ENCODE assay signal across 16 cellular contexts in genomic region chr1:207919523-207920210, GRCh38. TPM values are rescaled to one million over a fixed set of nuclear protein-coding genes. Genes with fewer than 3 reads are reported as not detected.
A peak's percentile ranks its signal among the peaks of the same experiment; 100 is the strongest.
DNase-seq lines count a peak whose midpoint lies in the region; ATAC-seq and TF ChIP-seq lines count a peak whose summit lies in the region.
"Had no signal": no experiment of that assay in that cellular context is flagged by ENCODE, and none has a peak within 500 bp of the region (broad histone marks: within the 10 kb centered on the region; RNA-seq: fewer than 3 reads in every experiment).

No MANE protein-coding gene starts in this region.

- DNase-seq in Right ventricle myocardium inferior (ENCODE audit: missing footprints) (no peak), cardiac septum (ENCODE audit: low spot score) (no peak), epidermal melanocyte (ENCODE audit: insufficient read length, low spot score) (peak; percentile 41), lower lobe of right lung (no peak), aorta (peak in 1 of 2 donors; percentile 48), islet precursor cell (no peak), NCI-H226 (no peak)
- DNase-seq in stimulated activated naive CD4-positive, alpha-beta T cell (lab: John Stamatoyannopoulos, UW): no peak
- DNase-seq: activated gamma-delta T cell; DMS79 treated with DMSO at 0.1 percent for 48 hours; effector memory CD4-positive, alpha-beta T cell; NCI-H1092; spleen; trophoblast cell had no signal

- ATAC-seq in Right ventricle myocardium inferior (peak; percentile 90), lower lobe of right lung (peak; percentile 65 to 68), aorta (ENCODE audit: low FRiP score) (peak; percentile 76)
- ATAC-seq: body of pancreas had no signal

- H3K27ac ChIP-seq in lower lobe of right lung: peak overlapping the region; percentile 56
- peak overlapping the region in 1 of 2 donors; percentile 15 for H3K27ac ChIP-seq in aorta (ENCODE audit: low read depth in 1 of 2, low read length in 2 of 2)
- H3K27ac ChIP-seq: body of pancreas, neutrophil had no signal

- H3K4me3 ChIP-seq in lower lobe of right lung (no peak overlapping the region), aorta (ENCODE audit: low read length in 2 of 2) (no peak overlapping the region)
- H3K4me3 ChIP-seq: body of pancreas, spleen had no signal

- intact Hi-C loops in Right ventricle myocardium inferior (cut with DNase I): no loop called here
- intact Hi-C loops in cardiac septum (cut with DNase I): no loop called here
- intact Hi-C loops in lower lobe of right lung (cut with DNase I): no loop called here
- intact Hi-C loops in aorta (cut with DNase I): no loop called here

- TF ChIP-seq CTCF in lower lobe of right lung (IDR thresholded peaks at IDR 0.05): no peak

- no peaks in the 10 kb centered on the region for H3K36me3 ChIP-seq in lower lobe of right lung
- no peaks in the 10 kb centered on the region for H3K36me3 ChIP-seq in aorta (ENCODE audit: control insufficient read depth in 1 of 2, insufficient read depth in 2 of 2, low read length in 1 of 2)
- H3K36me3 ChIP-seq: neutrophil, spleen had no signal

- H3K4me1 ChIP-seq in lower lobe of right lung: peaks cover 64% of the 10 kb centered on the region
- H3K4me1 ChIP-seq in aorta (ENCODE audit: control insufficient read depth in 1 of 2, insufficient read depth in 2 of 2, low read length in 2 of 2): peaks cover 3 to 6% of the 10 kb centered on the region in 2 donors
- H3K4me1 ChIP-seq: body of pancreas had no signal

- H3K27me3 ChIP-seq in lower lobe of right lung (ENCODE audit: low read depth): no peaks in the 10 kb centered on the region
- H3K27me3 ChIP-seq in aorta (ENCODE audit: control insufficient read depth in 1 of 2, insufficient read depth in 2 of 2, low read length in 1 of 2): no peaks in the 10 kb centered on the region
- H3K27me3 ChIP-seq: body of pancreas had no signal

- no peaks in the 10 kb centered on the region for H3K9me3 ChIP-seq in lower lobe of right lung
- no peaks in the 10 kb centered on the region for H3K9me3 ChIP-seq in aorta (ENCODE audit: control insufficient read depth, low read length)
- H3K9me3 ChIP-seq: body of pancreas, neutrophil, spleen had no signal

- 70 to 76% methylated on average over 2 of the region's 2 CpGs for WGBS in aorta, 2 donors

RNA-seq across cellular contexts. Expression of gene CD34, which starts 8.7 kb away (rescaled TPM):
- total RNA-seq in Right ventricle myocardium inferior (84.8 TPM), cardiac septum (49.9 TPM), lower lobe of right lung (44.6 TPM), aorta (100 to 1,000 TPM in 1 of 2 donors, 10 to 100 TPM in 1; 61.4 to 195 TPM)
- 10 to 100 TPM; 10.5 to 16.5 TPM for polyA plus RNA-seq in aorta
